Comparison of ENCODE assay signal across 8 cellular contexts in the genomic region with DNA sequence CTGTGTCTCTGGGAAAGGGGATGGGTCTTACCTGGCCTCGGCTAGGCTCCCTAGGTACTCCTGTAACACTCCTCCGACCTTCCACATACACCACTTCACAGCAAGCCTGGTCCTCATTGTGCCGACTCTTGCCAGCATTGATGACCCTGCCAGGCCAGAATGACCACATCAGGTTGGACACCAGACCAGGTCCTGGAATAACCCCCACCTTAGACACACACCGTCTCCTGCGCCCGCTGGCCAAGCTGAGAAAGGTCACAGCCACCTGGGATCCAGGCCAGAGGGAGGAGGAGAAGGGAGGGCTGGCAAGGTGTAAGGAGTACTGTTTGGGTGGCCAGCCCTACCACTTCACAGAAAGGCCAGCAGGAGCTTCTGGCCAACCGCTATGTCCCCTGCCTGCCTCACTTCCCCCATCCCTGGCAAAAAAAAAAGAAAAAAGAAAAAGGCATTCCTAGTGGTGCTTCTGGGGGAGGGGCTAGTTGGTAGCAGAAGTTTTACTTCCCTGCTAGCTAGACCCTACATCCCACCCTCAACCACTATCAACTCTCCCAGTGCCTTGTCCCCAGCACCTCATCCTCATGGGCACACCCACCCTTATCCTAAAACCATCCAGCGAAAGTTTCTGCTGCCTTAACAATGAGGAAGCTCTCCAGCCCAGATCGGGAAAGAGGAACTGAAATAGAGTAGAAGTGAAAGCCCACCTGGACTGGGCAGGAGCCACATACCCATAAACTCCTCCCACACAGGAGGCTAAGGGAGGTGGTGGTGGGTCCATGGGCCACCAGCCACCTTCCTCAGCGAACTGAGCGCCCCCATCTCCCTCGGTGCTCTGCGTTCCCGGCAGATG. TPM values are rescaled to one million over a fixed set of nuclear protein-coding genes. Genes with fewer than 3 reads are reported as not detected.
A peak's percentile ranks its signal among the peaks of the same experiment; 100 is the strongest.
DNase-seq lines count a peak whose midpoint lies in the region; ATAC-seq lines count a peak whose summit lies in the region.

No MANE protein-coding gene starts in this region.

- no peak overlapping the region for H2BK120ac ChIP-seq in neuronal stem cell (ENCODE audit: low read depth, low read length)

- no peaks in the 10 kb centered on the region for H3K9me3 Mint-ChIP-seq in activated naive CD4-positive, alpha-beta T cell treated with anti-CD3 and anti-CD28 coated beads for 36 hours
- H3K9me3 Mint-ChIP-seq in activated naive CD4-positive, alpha-beta T cell treated with anti-CD3 and anti-CD28 coated beads, Interleukin-2, amount 50 U/mL, for 72 hours: no peaks in the 10 kb centered on the region
- H3K9me3 Mint-ChIP-seq in effector memory CD8-positive, alpha-beta T cell: no peaks in the 10 kb centered on the region

- ATAC-seq in activated naive CD4-positive, alpha-beta T cell treated with anti-CD3 and anti-CD28 coated beads, Interleukin-2, amount 50 U/mL, for 72 hours: no peak
- no peak for ATAC-seq in effector memory CD8-positive, alpha-beta T cell (replicated peaks)
- ATAC-seq in GM19397 (IDR thresholded peaks at IDR 0.05; ENCODE audit: unreplicated experiment) (no peak), GM21717 (IDR thresholded peaks at IDR 0.05; ENCODE audit: unreplicated experiment) (no peak)

- peak overlapping the region; percentile 25 for H3K14ac ChIP-seq in neuronal stem cell (ENCODE audit: low read length)

- peak overlapping the region; percentile 99 for H3K4me2 ChIP-seq in neuronal stem cell (ENCODE audit: insufficient read depth, low read length, poor library complexity, severe bottlenecking)

- peaks cover 19% of the 10 kb centered on the region for H3K27me3 Mint-ChIP-seq in activated naive CD4-positive, alpha-beta T cell treated with anti-CD3 and anti-CD28 coated beads for 36 hours (ENCODE audit: low read depth)
- peaks cover 6 to 8% of the 10 kb centered on the region in 2 donors for H3K27me3 Mint-ChIP-seq in effector memory CD8-positive, alpha-beta T cell

- H3K4me1 Mint-ChIP-seq in activated naive CD4-positive, alpha-beta T cell treated with anti-CD3 and anti-CD28 coated beads for 36 hours (ENCODE audit: low read depth): peaks cover 23% of the 10 kb centered on the region
- peaks cover 20 to 23% of the 10 kb centered on the region in 2 donors for H3K4me1 Mint-ChIP-seq in effector memory CD8-positive, alpha-beta T cell (ENCODE audit: low read depth in 2 of 2)

- H3K27ac Mint-ChIP-seq in activated naive CD4-positive, alpha-beta T cell treated with anti-CD3 and anti-CD28 coated beads for 36 hours: no peak overlapping the region
- no peak overlapping the region for H3K27ac Mint-ChIP-seq in activated naive CD4-positive, alpha-beta T cell treated with anti-CD3 and anti-CD28 coated beads, Interleukin-2, amount 50 U/mL, for 72 hours
- peak overlapping the region in 1 of 2 donors; percentile 72 for H3K27ac Mint-ChIP-seq in effector memory CD8-positive, alpha-beta T cell

- H3K36me3 Mint-ChIP-seq in activated naive CD4-positive, alpha-beta T cell treated with anti-CD3 and anti-CD28 coated beads for 36 hours (ENCODE audit: low read depth): no peaks in the 10 kb centered on the region
- H3K36me3 Mint-ChIP-seq in activated naive CD4-positive, alpha-beta T cell treated with anti-CD3 and anti-CD28 coated beads, Interleukin-2, amount 50 U/mL, for 72 hours: no peaks in the 10 kb centered on the region
- H3K36me3 Mint-ChIP-seq in effector memory CD8-positive, alpha-beta T cell (ENCODE audit: insufficient read depth): peaks cover 6% of the 10 kb centered on the region

- CTCF ChIA-PET in activated naive CD4-positive, alpha-beta T cell treated with anti-CD3 and anti-CD28 coated beads for 36 hours (lab: Charles Lee): interaction anchor here (0.6 to 9.9 kb wide), 5 partner anchors 32 to 322 kb away, joined by 5 to 303 read pairs (median 23); no protein-coding TSS in a partner anchor

- H4K91ac ChIP-seq in neuronal stem cell (ENCODE audit: low read depth, low read length, poor library complexity): no peak overlapping the region

- peak overlapping the region; percentile 0 for H2AK5ac ChIP-seq in neuronal stem cell (ENCODE audit: low read depth, low read length)

- peak overlapping the region; percentile 40 for H3K18ac ChIP-seq in neuronal stem cell (ENCODE audit: low read length)

- no peak overlapping the region for H3K27ac ChIP-seq in neuronal stem cell (replicated peaks; ENCODE audit: low read length)

- no peaks in the 10 kb centered on the region for H3K36me3 ChIP-seq in neuronal stem cell (replicated peaks in 1 of 2; ENCODE audit: control insufficient read depth in 2 of 2, insufficient read depth in 2 of 2, low read length in 2 of 2)

- peaks cover 8 to 81% (median 28%) of the 10 kb centered on the region in 3 experiments for H3K27me3 ChIP-seq in neuronal stem cell (ENCODE audit: control insufficient read depth in 3 of 3, insufficient read depth in 3 of 3, low read depth in 1 of 3, low read length in 3 of 3)

- H4K8ac ChIP-seq in neuronal stem cell (ENCODE audit: low read depth, low read length): no peak overlapping the region

- intact Hi-C loops in activated naive CD4-positive, alpha-beta T cell treated with anti-CD3 and anti-CD28 coated beads for 36 hours (cut with micrococcal nuclease): loop anchor here (10.0 kb wide), 1 partner anchor 681 kb away; a partner anchor contains a TSS

- no peak overlapping the region for H2BK15ac ChIP-seq in neuronal stem cell (ENCODE audit: low read length)

- WGBS in neuronal stem cell (ENCODE audit: extremely low coverage in 2 of 2, insufficient read length in 2 of 2, insufficient replicate concordance in 1 of 2), 2 donors: no CpG with 5 or more reads among the region's 14 CpGs

- peaks cover 8 to 15% of the 10 kb centered on the region in 2 donors for H3K4me1 ChIP-seq in neuronal stem cell (ENCODE audit: control insufficient read depth in 2 of 2, insufficient read depth in 1 of 2, low read depth in 1 of 2, low read length in 2 of 2)

- H2BK5ac ChIP-seq in neuronal stem cell (ENCODE audit: low read length): no peak overlapping the region

- H2AFZ ChIP-seq in neuronal stem cell (ENCODE audit: low read length): peak overlapping the region; percentile 96

- H3K4ac ChIP-seq in neuronal stem cell (ENCODE audit: low read length): no peak overlapping the region

- no peak overlapping the region for H3K23ac ChIP-seq in neuronal stem cell (ENCODE audit: low read depth, low read length, poor library complexity)

- H3K9ac ChIP-seq in neuronal stem cell (ENCODE audit: low read depth, low read length, poor library complexity): no peak overlapping the region

- H3K4me3 Mint-ChIP-seq in activated naive CD4-positive, alpha-beta T cell treated with anti-CD3 and anti-CD28 coated beads for 36 hours: peak overlapping the region; percentile 14
- H3K4me3 Mint-ChIP-seq in effector memory CD8-positive, alpha-beta T cell: peak overlapping the region; percentile 87 to 91

- H3K4me3 ChIP-seq in neuronal stem cell (ENCODE audit: low read length in 2 of 2): peak overlapping the region in 1 of 2 donors; percentile 86

- no peak for DNase-seq in activated naive CD4-positive, alpha-beta T cell treated with anti-CD3 and anti-CD28 coated beads for 36 hours
- no peak for DNase-seq in activated naive CD4-positive, alpha-beta T cell treated with anti-CD3 and anti-CD28 coated beads, Interleukin-2, amount 50 U/mL, for 72 hours (ENCODE audit: low spot score in 2 of 2)
- peak; percentile 60 to 74 for DNase-seq in NOMO-1 (lab: John Stamatoyannopoulos, UW; ENCODE audit: unreplicated experiment in 2 of 2)
- no peak for DNase-seq in effector memory CD8-positive, alpha-beta T cell
- no peak for DNase-seq in neuronal stem cell (ENCODE audit: low spot score)
- no peak for DNase-seq in DMS79 treated with DMSO at 0.1 percent for 48 hours (lab: John Stamatoyannopoulos, UW)

- H3K79me1 ChIP-seq in neuronal stem cell (ENCODE audit: low read depth, low read length): no peaks in the 10 kb centered on the region

- H3K9me3 ChIP-seq in neuronal stem cell (replicated peaks in 1 of 2; ENCODE audit: control insufficient read depth in 2 of 2, insufficient read depth in 1 of 2, low read depth in 1 of 2, low read length in 2 of 2): no peaks in the 10 kb centered on the region

- no peak overlapping the region for H2BK12ac ChIP-seq in neuronal stem cell (ENCODE audit: low read length)

RNA-seq across cellular contexts. Expression of a gene that starts 1.4 kb away (rescaled TPM):
- 1 to 10 TPM in 1 of 2 experiments, under 1 TPM in 1; 0.74 to 1.0 TPM for total RNA-seq in activated naive CD4-positive, alpha-beta T cell treated with anti-CD3 and anti-CD28 coated beads for 36 hours
- 1 to 10 TPM in 1 of 2 donors, under 1 TPM in 1; 0.46 to 1.8 TPM for total RNA-seq in activated naive CD4-positive, alpha-beta T cell treated with anti-CD3 and anti-CD28 coated beads, Interleukin-2, amount 50 U/mL, for 72 hours
- polyA plus RNA-seq in neuronal stem cell (2013, experiment 1 of 2): 3.8 TPM
- 3.8 TPM for polyA plus RNA-seq in neuronal stem cell (2013, experiment 2 of 2)

RNA-seq across cellular contexts. Expression of a gene that starts 6.8 kb away (rescaled TPM):
- total RNA-seq in activated naive CD4-positive, alpha-beta T cell treated with anti-CD3 and anti-CD28 coated beads for 36 hours: 10 to 100 TPM; 36.3 to 37.3 TPM
- 10 to 100 TPM; 62.4 to 81.8 TPM for total RNA-seq in activated naive CD4-positive, alpha-beta T cell treated with anti-CD3 and anti-CD28 coated beads, Interleukin-2, amount 50 U/mL, for 72 hours
- polyA plus RNA-seq in neuronal stem cell (2013, experiment 1 of 2): 62.8 TPM
- 63.2 TPM for polyA plus RNA-seq in neuronal stem cell (2013, experiment 2 of 2)

RNA-seq across cellular contexts. Expression of a gene that starts 39.2 kb away (rescaled TPM):
- 10 to 100 TPM; 46.0 to 48.8 TPM for total RNA-seq in activated naive CD4-positive, alpha-beta T cell treated with anti-CD3 and anti-CD28 coated beads for 36 hours
- total RNA-seq in activated naive CD4-positive, alpha-beta T cell treated with anti-CD3 and anti-CD28 coated beads, Interleukin-2, amount 50 U/mL, for 72 hours: 100 to 1,000 TPM in 1 of 2 donors, 10 to 100 TPM in 1; 81.5 to 122 TPM
- 58.9 TPM for polyA plus RNA-seq in neuronal stem cell (2013, experiment 1 of 2)
- polyA plus RNA-seq in neuronal stem cell (2013, experiment 2 of 2): 58.7 TPM

Comparison
In these comparisons a context has a peak if more than half of its experiments do, and no peak if none do; other contexts are left out.
1. DNase-seq: peak in NOMO-1 (2 of 2); none in activated naive CD4-positive, alpha-beta T cell treated with anti-CD3 and anti-CD28 coated beads for 36 hours (single experiment), activated naive CD4-positive, alpha-beta T cell treated with anti-CD3 and anti-CD28 coated beads, Interleukin-2, amount 50 U/mL, for 72 hours (0 of 2), effector memory CD8-positive, alpha-beta T cell (0 of 3), neuronal stem cell (single experiment) and DMS79 treated with DMSO at 0.1 percent for 48 hours (single experiment).